37 cellular contexts compared by ENCODE assay signal in the genomic region with DNA sequence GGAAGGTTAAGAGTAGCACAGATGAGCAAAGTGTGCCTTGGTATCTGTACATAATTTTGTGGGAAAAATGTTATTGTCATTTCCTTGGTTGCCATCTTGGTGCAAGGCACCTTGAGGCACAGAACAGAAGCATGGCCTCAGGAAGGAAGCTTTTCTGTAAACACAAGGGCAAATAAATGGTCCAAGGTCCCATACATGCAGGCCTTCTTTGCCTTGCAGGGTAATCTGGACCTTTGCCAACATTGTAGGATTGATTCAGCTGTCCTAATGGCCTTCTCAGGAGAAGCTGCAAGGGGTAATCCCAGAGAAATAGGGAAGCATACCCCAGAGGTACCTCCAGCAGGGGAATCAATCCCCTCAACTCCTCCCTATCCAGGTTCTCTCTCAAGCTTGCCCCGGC. TPM values are rescaled to one million over a fixed set of nuclear protein-coding genes. Genes with fewer than 3 reads are reported as not detected.
"Had no signal": no experiment of that assay in that cellular context is flagged by ENCODE, and none has a peak within 500 bp of the region (broad histone marks: within the 10 kb centered on the region; RNA-seq: fewer than 3 reads in every experiment).

No MANE protein-coding gene starts in this region.

- DNase-seq: activated effector memory CD4-positive, alpha-beta T cell treated with anti-CD3 and anti-CD28 coated beads, Interleukin-2, amount 50 U/mL, for 16 hours; activated effector memory CD4-positive, alpha-beta T cell treated with Interleukin-2 at 50 U/mL for 16 hours; activated gamma-delta T cell; activated gamma-delta T cell treated with Interleukin-2 at 50 U/mL for 16 hours; activated naive CD4-positive, alpha-beta T cell; activated naive CD4-positive, alpha-beta T cell treated with anti-CD3 and anti-CD28 coated beads for 36 hours; activated naive CD4-positive, alpha-beta T cell treated with anti-CD3 and anti-CD28 coated beads, Interleukin-2, amount 10 ng/mL, durations not matched to agents 7 days and 5 days; activated naive CD4-positive, alpha-beta T cell treated with anti-CD3 and anti-CD28 coated beads, Interleukin-2, amount 50 U/mL, for 16 hours; activated naive CD4-positive, alpha-beta T cell treated with Interleukin-2 at 50 U/mL for 16 hours; activated naive CD8-positive, alpha-beta T cell treated with anti-CD3 and anti-CD28 coated beads for 36 hours; activated naive CD8-positive, alpha-beta T cell treated with anti-CD3 and anti-CD28 coated beads, Interleukin-2, amount 10 ng/mL, durations not matched to agents 7 days and 5 days; activated naive CD8-positive, alpha-beta T cell treated with anti-CD3 and anti-CD28 coated beads, Interleukin-2, amount 50 U/mL, for 24 hours; activated T-cell treated with anti-CD3 and anti-CD28 coated beads, Interleukin-2, amount 50 U/mL, for 24 hours; activated T-cell treated with anti-CD3 and anti-CD28 coated beads, Interleukin-2, amount 50 U/mL, for 4 hours; activated T-cell treated with anti-CD3 and anti-CD28 coated beads, Interleukin-2, amount 50 U/mL, for 48 hours; activated T-cell treated with anti-CD3 and anti-CD28 coated beads, Interleukin-2, amount 50 U/mL, for 72 hours; adrenal gland; amniotic stem cell; amygdala; anterior cingulate cortex; body of pancreas; brain microvascular endothelial cell; caudate nucleus; central memory CD4-positive, alpha-beta T cell; cerebellar nuclear complex had no signal

- H3K27me3 ChIP-seq: adrenal gland, ascending aorta, body of pancreas, brain microvascular endothelial cell, breast epithelium, cardiac muscle cell had no signal

- FAIRE-seq: astrocyte, bronchial epithelial cell had no signal

- H3K27ac ChIP-seq: adrenal gland, ascending aorta, body of pancreas, brain microvascular endothelial cell, breast epithelium, cardiac muscle cell had no signal

- H3K36me3 ChIP-seq: adrenal gland, ascending aorta, brain microvascular endothelial cell, breast epithelium, cardiac muscle cell had no signal

- ATAC-seq: activated naive CD4-positive, alpha-beta T cell treated with anti-CD3 and anti-CD28 coated beads, Interleukin-2, amount 50 U/mL, for 72 hours; activated naive CD8-positive, alpha-beta T cell treated with anti-CD3 and anti-CD28 coated beads, Interleukin-2, amount 50 U/mL, for 24 hours; activated T-cell treated with anti-CD3 and anti-CD28 coated beads, Interleukin-2, amount 50 U/mL, for 4 hours; activated T-cell treated with anti-CD3 and anti-CD28 coated beads, Interleukin-2, amount 50 U/mL, for 72 hours; activated T-helper 17 cell treated with anti-CD3 and anti-CD28 coated beads, Interleukin-2, amount 50 U/mL, for 72 hours; body of pancreas had no signal

- H3K4me3 ChIP-seq: adrenal gland, ascending aorta, body of pancreas, breast epithelium, cardiac muscle cell had no signal

- H3K4me1 ChIP-seq: adrenal gland, ascending aorta, body of pancreas, breast epithelium had no signal

RNA-seq across cellular contexts. Expression of gene ACER1, which starts 44.7 kb away (rescaled TPM):
- total RNA-seq: activated naive CD4-positive, alpha-beta T cell treated with anti-CD3 and anti-CD28 coated beads for 36 hours; activated naive CD8-positive, alpha-beta T cell treated with anti-CD3 and anti-CD28 coated beads for 36 hours; activated T-helper 1 cell treated with anti-CD3 and anti-CD28 coated beads, Interleukin-12 subunit alpha, Interleukin-12 subunit beta, Interleukin-2, Interleukin-4 antibody, amounts not matched to agents 30 ng/mL and 10 ng/mL and 1 ng/mL, durations not matched to agents 14 hours and 24 hours and 36 hours; activated T-helper 17 cell treated with anti-CD3 and anti-CD28 coated beads, Interleukin-2, amount 50 U/mL, for 72 hours; adrenal gland; aorta; ascending aorta; astrocyte; body of pancreas; bronchial epithelial cell; cardiac muscle cell; cardiac septum; cerebellum; chondrocyte had no signal
- polyA plus RNA-seq: cardiac muscle cell had no signal
